1 cellular context compared by ENCODE assay signal in genomic region chr13:44719857-44720671, GRCh38.
TF ChIP-seq lines count a peak whose summit lies in the region.

No MANE protein-coding gene starts in this region.

TF ChIP-seq in SK-N-SH, 30 proteins besides CTCF, POLR2A, EP300 and RAD21 (continued from another document):
- TF ChIP-seq REST (IDR thresholded peaks at IDR 0.05; ENCODE audit: low read depth, low read length): no peak
- no peak for TF ChIP-seq GABPA (IDR thresholded peaks at IDR 0.05; ENCODE audit: low read depth)
- no peak for TF ChIP-seq IRF3 (IDR thresholded peaks at IDR 0.05; ENCODE audit: low read depth, low read length)
